ENCODE assay signal across 3 cellular contexts in the genomic region with DNA sequence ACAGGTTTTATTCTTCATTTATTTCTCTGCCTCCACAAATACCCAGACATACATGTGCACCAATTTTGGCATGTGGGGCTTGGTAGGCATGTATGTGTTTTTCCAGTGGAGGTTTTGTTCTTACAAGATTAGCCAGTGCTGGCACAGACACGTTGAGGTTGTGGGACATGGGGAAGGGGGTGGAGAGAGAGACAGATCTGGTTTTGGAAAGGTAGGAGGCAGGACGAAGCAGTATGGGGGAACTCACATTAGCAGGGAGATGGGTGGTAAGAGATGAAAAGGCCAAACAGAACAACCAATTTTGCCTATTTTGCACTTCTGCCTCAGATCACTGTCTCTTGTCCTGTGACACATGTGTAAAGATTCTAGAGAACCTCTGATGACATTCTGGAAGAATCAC.
"Had no signal": no experiment of that assay in that cellular context is flagged by ENCODE, and none has a peak within 500 bp of the region (broad histone marks: within the 10 kb centered on the region; RNA-seq: fewer than 3 reads in every experiment).

No MANE protein-coding gene starts in this region.

- H3K4me3 ChIP-seq: GM12878 had no signal

- DNase-seq: GDM1, GF-D8 had no signal

- ATAC-seq: GM12878 had no signal
